ENCODE assay signal across 17 cellular contexts in genomic region chr11:115653926-115654325, GRCh38.
"Had no signal": no experiment of that assay in that cellular context is flagged by ENCODE, and none has a peak within 500 bp of the region (broad histone marks: within the 10 kb centered on the region; RNA-seq: fewer than 3 reads in every experiment).

No MANE protein-coding gene starts in this region.

- H3K9me3 ChIP-seq: breast epithelium, esophagus muscularis mucosa, neutrophil, right atrium auricular region, spleen had no signal

- H3K4me3 Mint-ChIP-seq: activated CD4-positive, alpha-beta memory T cell treated with anti-CD3 and anti-CD28 coated beads for 36 hours; activated naive CD8-positive, alpha-beta T cell treated with anti-CD3 and anti-CD28 coated beads, Interleukin-2, amount 10 ng/mL, durations not matched to agents 7 days and 5 days; activated T-cell treated with anti-CD3 and anti-CD28 coated beads, Interleukin-2, amount 50 U/mL, for 4 hours; stimulated activated memory B cell treated with anti-CD40 and anti-IgM and Interleukin-4, amounts not matched to agents 10 μg/mL and 1 μg/mL and 100 μg/mL, for 72 hours had no signal

- H3K4me1 Mint-ChIP-seq: activated naive CD8-positive, alpha-beta T cell treated with anti-CD3 and anti-CD28 coated beads, Interleukin-2, amount 10 ng/mL, durations not matched to agents 7 days and 5 days; stimulated activated memory B cell treated with anti-CD40 and anti-IgM and Interleukin-4, amounts not matched to agents 10 μg/mL and 1 μg/mL and 100 μg/mL, for 72 hours had no signal

- H3K4me3 ChIP-seq: breast epithelium, dorsolateral prefrontal cortex, esophagus muscularis mucosa, right atrium auricular region, spleen had no signal

- H3K27ac ChIP-seq: breast epithelium, dorsolateral prefrontal cortex, esophagus muscularis mucosa, neutrophil, right atrium auricular region, spleen had no signal

- H3K36me3 ChIP-seq: breast epithelium, esophagus muscularis mucosa, neutrophil, right atrium auricular region, spleen had no signal

- H3K27ac Mint-ChIP-seq: activated CD4-positive, alpha-beta memory T cell treated with anti-CD3 and anti-CD28 coated beads for 36 hours; activated naive CD8-positive, alpha-beta T cell treated with anti-CD3 and anti-CD28 coated beads, Interleukin-2, amount 10 ng/mL, durations not matched to agents 7 days and 5 days; stimulated activated memory B cell treated with anti-CD40 and anti-IgM and Interleukin-4, amounts not matched to agents 10 μg/mL and 1 μg/mL and 100 μg/mL, for 72 hours had no signal

- H3K4me1 ChIP-seq: breast epithelium had no signal

- FAIRE-seq: islet of Langerhans had no signal

- ATAC-seq: activated T-cell treated with anti-CD3 and anti-CD28 coated beads, Interleukin-2, amount 50 U/mL, for 4 hours; left ventricle myocardium superior; stimulated activated memory B cell treated with anti-CD40 and anti-IgM and Interleukin-4, amounts not matched to agents 10 μg/mL and 1 μg/mL and 100 μg/mL, for 72 hours had no signal

- H3K36me3 Mint-ChIP-seq: activated CD4-positive, alpha-beta memory T cell treated with anti-CD3 and anti-CD28 coated beads for 36 hours; activated naive CD8-positive, alpha-beta T cell treated with anti-CD3 and anti-CD28 coated beads, Interleukin-2, amount 10 ng/mL, durations not matched to agents 7 days and 5 days; stimulated activated memory B cell treated with anti-CD40 and anti-IgM and Interleukin-4, amounts not matched to agents 10 μg/mL and 1 μg/mL and 100 μg/mL, for 72 hours had no signal

- H3K9me3 Mint-ChIP-seq: activated CD4-positive, alpha-beta memory T cell treated with anti-CD3 and anti-CD28 coated beads for 36 hours; activated naive CD8-positive, alpha-beta T cell treated with anti-CD3 and anti-CD28 coated beads, Interleukin-2, amount 10 ng/mL, durations not matched to agents 7 days and 5 days; activated T-cell treated with anti-CD3 and anti-CD28 coated beads, Interleukin-2, amount 50 U/mL, for 4 hours had no signal

- DNase-seq: activated CD4-positive, alpha-beta memory T cell treated with anti-CD3 and anti-CD28 coated beads for 36 hours; activated CD4-positive, CD25-positive, alpha-beta regulatory T cell treated with anti-CD3 and anti-CD28 coated beads, Interleukin-2, amount 50 U/mL, for 72 hours; activated naive CD8-positive, alpha-beta T cell treated with anti-CD3 and anti-CD28 coated beads, Interleukin-2, amount 10 ng/mL, durations not matched to agents 7 days and 5 days; activated T-cell treated with anti-CD3 and anti-CD28 coated beads, Interleukin-2, amount 50 U/mL, for 4 hours; aorta; dorsolateral prefrontal cortex; head of caudate nucleus; left ventricle myocardium superior; posterior cingulate gyrus; spleen; stimulated activated CD4-positive, alpha-beta T cell treated with anti-CD3 and anti-CD28 coated beads, Interleukin-1b, Interleukin-23, amount 100 ng/mL, for 48 hours had no signal

- H3K27me3 ChIP-seq: right atrium auricular region had no signal
